Comparison of ENCODE assay signal across 20 cellular contexts in the genomic region with DNA sequence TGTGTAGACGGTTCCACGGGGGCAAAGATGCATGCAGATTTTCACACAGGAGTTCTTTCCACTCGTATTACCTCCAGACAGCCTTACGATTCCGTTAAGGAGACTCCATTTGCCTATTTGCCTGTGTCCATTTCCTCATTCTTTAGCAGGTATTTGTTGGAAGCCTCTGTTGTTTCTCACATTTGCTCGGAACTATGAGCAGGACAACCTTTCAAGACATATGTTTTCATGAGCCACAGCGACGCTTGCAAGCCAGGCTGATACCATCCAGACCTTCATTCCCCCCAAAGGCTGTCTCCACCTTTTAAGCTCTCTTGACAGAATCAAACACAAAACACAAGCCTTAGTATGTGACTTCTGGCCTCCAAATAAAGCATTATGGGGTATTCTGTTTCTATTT.
"Had no signal": no experiment of that assay in that cellular context is flagged by ENCODE, and none has a peak within 500 bp of the region (broad histone marks: within the 10 kb centered on the region; RNA-seq: fewer than 3 reads in every experiment).

No MANE protein-coding gene starts in this region.

- H3K36me3 ChIP-seq: MG63, SJSA1 had no signal

- H3K4me1 ChIP-seq: SJSA1 had no signal

- H3K9me3 ChIP-seq: SJSA1 had no signal

- H3K27ac ChIP-seq: SJSA1, SK-N-MC had no signal

- H3K27me3 ChIP-seq: MG63, SJSA1 had no signal

- H3K4me3 ChIP-seq: MG63, SJSA1, SK-N-MC had no signal

- DNase-seq: Karpas-422, KG1, MG63, NCI-H1092 treated with DMSO at 0.1 percent for 48 hours, NCI-H1436, NCI-H187, NCI-H2029, NCI-H2081 treated with DMSO at 0.1 percent for 48 hours, NCI-H2171, NCI-H226, NCI-H446, NCI-H510A, NCI-H524 treated with DMSO at 0.1 percent for 48 hours, NCI-H69, NCI-H774, Right ventricle myocardium superior, RPMI8226, SIG-M5 had no signal
